ENCODE assay signal across 26 cellular contexts in the genomic region with DNA sequence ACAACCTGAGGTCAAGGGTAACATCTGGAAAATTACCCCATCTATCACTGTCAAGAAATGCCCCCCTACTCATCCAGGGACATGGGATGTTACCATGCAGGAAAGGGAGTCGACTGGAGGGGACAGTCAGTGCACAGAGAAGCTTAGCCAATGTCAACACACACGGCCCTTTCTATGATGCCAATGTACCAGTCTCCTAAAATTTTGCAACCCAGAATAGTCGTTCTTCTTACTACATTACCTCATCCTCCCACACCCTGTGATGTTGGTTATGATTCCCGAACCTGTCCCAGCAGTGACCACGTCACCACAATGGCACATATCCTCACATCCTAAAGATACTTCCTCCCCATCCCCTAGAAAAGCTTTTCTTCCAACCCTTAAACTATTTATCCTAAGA. TPM values are rescaled to one million over a fixed set of nuclear protein-coding genes. Genes with fewer than 3 reads are reported as not detected.
"Had no signal": no experiment of that assay in that cellular context is flagged by ENCODE, and none has a peak within 500 bp of the region (broad histone marks: within the 10 kb centered on the region; RNA-seq: fewer than 3 reads in every experiment).

No MANE protein-coding gene starts in this region.

- H3K4me1 ChIP-seq: SJCRH30 had no signal

- H3K27me3 ChIP-seq: SJCRH30 had no signal

- H3K27ac ChIP-seq: KMS-11, RWPE1, SJCRH30 had no signal

- H3K4me3 ChIP-seq: K562, SJCRH30 had no signal

- H3K9ac ChIP-seq: KMS-11 had no signal

- ATAC-seq: K562, Panc1, PC-3, SK-N-SH treated with all-trans-retinoic acid at 6 μM for 48 hours had no signal

- DNase-seq: Kasumi-1, MV-4-11, NCI-H1092, NCI-H1105 treated with DMSO at 0.1 percent for 48 hours, NCI-H1417 treated with DMSO at 0.1 percent for 48 hours, NCI-H146, NCI-H1694 treated with DMSO at 0.1 percent for 48 hours, NCI-H1930, NCI-H2081, NCI-H2107, NCI-H2171, NCI-H226, NCI-H446, NCI-H510A, NCI-H524 treated with DMSO at 0.1 percent for 48 hours, NCI-H69, NCI-H774, PC-3, SHP77, SJCRH30 had no signal

- H3K9me3 ChIP-seq: SJCRH30 had no signal

- H3K36me3 ChIP-seq: SJCRH30 had no signal

- FAIRE-seq: K562 had no signal

- H3K4me2 ChIP-seq: KMS-11 had no signal

RNA-seq across cellular contexts. Expression of a gene that starts 20.1 kb away (rescaled TPM):
- total RNA-seq: OCI-LY7 had no signal
